32 cellular contexts compared by ENCODE assay signal in the genomic region with DNA sequence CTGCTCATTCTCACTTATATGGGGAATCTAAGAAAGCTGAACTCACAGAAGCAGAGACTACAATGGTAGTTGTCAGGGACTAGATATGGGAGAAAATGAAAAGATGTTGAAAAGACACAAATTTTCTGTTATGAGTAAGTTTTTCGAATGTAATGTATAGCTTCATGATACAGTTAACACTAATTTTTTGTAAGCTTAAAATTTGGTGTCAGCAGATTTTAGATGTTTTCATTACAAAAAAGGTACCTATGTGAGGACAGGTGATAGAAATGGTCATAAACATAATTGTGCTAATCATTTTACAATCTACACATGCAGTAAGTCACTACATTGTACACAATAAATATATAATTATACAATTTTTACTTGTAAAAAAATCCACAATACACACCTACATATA.
"Had no signal": no experiment of that assay in that cellular context is flagged by ENCODE, and none has a peak within 500 bp of the region (broad histone marks: within the 10 kb centered on the region; RNA-seq: fewer than 3 reads in every experiment).

No MANE protein-coding gene starts in this region.

- ATAC-seq: activated CD8-positive, alpha-beta T cell treated with anti-CD3 and anti-CD28 coated beads for 36 hours; activated naive CD4-positive, alpha-beta T cell treated with anti-CD3 and anti-CD28 coated beads, Interleukin-2, amount 50 U/mL, for 72 hours; activated T-cell treated with anti-CD3 and anti-CD28 coated beads, Interleukin-2, amount 50 U/mL, for 4 hours; activated T-cell treated with anti-CD3 and anti-CD28 coated beads, Interleukin-2, amount 50 U/mL, for 72 hours; activated T-helper 17 cell treated with anti-CD3 and anti-CD28 coated beads, Interleukin-2, amount 50 U/mL, for 72 hours; body of pancreas had no signal

- H3K36me3 ChIP-seq: adrenal gland, brain microvascular endothelial cell, breast epithelium had no signal

- FAIRE-seq: astrocyte had no signal

- H3K4me1 ChIP-seq: adrenal gland, body of pancreas, breast epithelium had no signal

- H3K4me3 ChIP-seq: adrenal gland, body of pancreas, breast epithelium had no signal

- H3K27me3 ChIP-seq: adrenal gland, body of pancreas, brain microvascular endothelial cell, breast epithelium had no signal

- H3K27ac ChIP-seq: adrenal gland, body of pancreas, brain microvascular endothelial cell, breast epithelium, VCaP had no signal

- DNase-seq: activated B cell treated with CpG ODN at 0.5 μM for 24 hours; activated CD4-positive, alpha-beta memory T cell treated with anti-CD3 and anti-CD28 coated beads for 36 hours; activated CD4-positive, alpha-beta T cell treated with anti-CD3 and anti-CD28 coated beads for 4 hours; activated CD4-positive, alpha-beta T cell treated with anti-CD3 and anti-CD28 coated beads, Interleukin-2, amount 10 ng/mL, durations not matched to agents 24 days and 14 days; activated CD4-positive, alpha-beta T cell treated with anti-CD3 and anti-CD28 coated beads, Interleukin-2, amount 50 U/mL, for 1 hour; activated CD4-positive, alpha-beta T cell treated with anti-CD3 and anti-CD28 coated beads, Interleukin-2, amount 50 U/mL, for 4 hours; activated CD4-positive, CD25-positive, alpha-beta regulatory T cell treated with anti-CD3 and anti-CD28 coated beads, Interleukin-2, amount 50 U/mL, for 72 hours; activated CD8-positive, alpha-beta memory T cell treated with anti-CD3 and anti-CD28 coated beads, Interleukin-2, amount 50 U/mL, for 4 hours; activated CD8-positive, alpha-beta T cell treated with anti-CD3 and anti-CD28 coated beads for 36 hours; activated effector memory CD4-positive, alpha-beta T cell treated with anti-CD3 and anti-CD28 coated beads, Interleukin-2, amount 50 U/mL, for 16 hours; activated gamma-delta T cell treated with Interleukin-2 at 50 U/mL for 16 hours; activated naive CD4-positive, alpha-beta T cell; activated naive CD4-positive, alpha-beta T cell treated with anti-CD3 and anti-CD28 coated beads for 36 hours; activated naive CD4-positive, alpha-beta T cell treated with anti-CD3 and anti-CD28 coated beads, Interleukin-2, amount 50 U/mL, for 16 hours; activated naive CD8-positive, alpha-beta T cell treated with anti-CD3 and anti-CD28 coated beads for 36 hours; activated T-cell treated with anti-CD3 and anti-CD28 coated beads for 4 hours; activated T-cell treated with anti-CD3 and anti-CD28 coated beads, Interleukin-2, amount 50 U/mL, for 1 hour; activated T-cell treated with anti-CD3 and anti-CD28 coated beads, Interleukin-2, amount 50 U/mL, for 4 hours; activated T-cell treated with anti-CD3 and anti-CD28 coated beads, Interleukin-2, amount 50 U/mL, for 72 hours; adrenal gland; amniotic stem cell; aorta; body of pancreas; brain microvascular endothelial cell; central memory CD4-positive, alpha-beta T cell; T-helper 2 cell; T-helper 9 cell had no signal
